In genomic region chr11:124739479-124740276, GRCh38 we compare ENCODE assay signal across 8 cellular contexts.
DNase-seq lines count a peak whose midpoint lies in the region; ATAC-seq and TF ChIP-seq lines count a peak whose summit lies in the region.

Gene NRGN, plus strand, starts transcription at chr11:124739942. Its CDS starts 143 bp downstream, at chr11:124740085.

- H3K79me2 ChIP-seq in OCI-LY1 (ENCODE audit: insufficient read depth, low read length) = no peaks in the 10 kb centered on the region

- no peak for TF ChIP-seq POLR2A in erythroblast (IDR thresholded peaks at IDR 0.05; ENCODE audit: low read length)

- H3K9ac ChIP-seq in HUES48 (ENCODE audit: low read depth, low read length) (no peak within 1 kb of the TSS), OCI-LY1 (ENCODE audit: low read length) (peak within 1 kb of the TSS; percentile 46; the same call in 1 of the 2 replicates), mucosa of rectum (ENCODE audit: low read depth in 1 of 2, low read length in 2 of 2) (peak within 1 kb of the TSS; percentile 32 to 43)

- peak; percentile 99 for ATAC-seq in GM21515 (IDR thresholded peaks at IDR 0.05; ENCODE audit: unreplicated experiment)

- peak within 1 kb of the TSS; percentile 55 for H3K4me3 ChIP-seq in HUES48 (ENCODE audit: low read depth, low read length)
- H3K4me3 ChIP-seq in OCI-LY1 (ENCODE audit: low read depth, low read length, poor library complexity, severe bottlenecking) = peak within 1 kb of the TSS; percentile 64
- H3K4me3 ChIP-seq in mucosa of rectum (ENCODE audit: low read length in 2 of 2) = peak within 1 kb of the TSS; percentile 56 to 69

- H3K4me2 ChIP-seq in OCI-LY1 (ENCODE audit: low read length) = peak within 1 kb of the TSS; percentile 76

- no peaks in the 10 kb centered on the region for H3K36me3 ChIP-seq in HUES48 (ENCODE audit: control insufficient read depth, insufficient read depth, low read length)
- no peaks in the 10 kb centered on the region for H3K36me3 ChIP-seq in OCI-LY1 (ENCODE audit: insufficient read depth, low read length)
- H3K36me3 ChIP-seq in mucosa of rectum (ENCODE audit: control insufficient read depth in 2 of 2, insufficient read depth in 2 of 2, low read length in 2 of 2) = no peaks in the 10 kb centered on the region

- H3K9me3 ChIP-seq in HUES48 (ENCODE audit: control insufficient read depth, insufficient read depth, low read length) (no peaks in the 10 kb centered on the region), OCI-LY1 (ENCODE audit: low read length) (no peaks in the 10 kb centered on the region), mucosa of rectum (ENCODE audit: control insufficient read depth in 2 of 2, low read length in 2 of 2) (no peaks in the 10 kb centered on the region)

- no peaks in the 10 kb centered on the region for H3K9me2 ChIP-seq in OCI-LY1 (ENCODE audit: low read depth, low read length)

- H3F3A ChIP-seq in OCI-LY1 (ENCODE audit: insufficient read depth, low read length) = no peaks in the 10 kb centered on the region

- peak; percentile 97 for DNase-seq in D341Med (ENCODE audit: low spot score)
- peak; percentile 70 for DNase-seq in activated T-cell treated with anti-CD3 and anti-CD28 coated beads for 4 hours
- DNase-seq in erythroblast (lab: John Stamatoyannopoulos, UW) = peak; percentile 85
- DNase-seq in stimulated activated CD8-positive, alpha-beta memory T cell treated with anti-CD3 and anti-CD28 coated beads, Interleukin-4, amount 100 ng/mL, for 24 hours (ENCODE audit: low read depth) = peak; percentile 76

- no peak within 1 kb of the TSS for H3K27ac ChIP-seq in HUES48 (ENCODE audit: low read depth, low read length)
- no peak within 1 kb of the TSS for H3K27ac ChIP-seq in OCI-LY1 (ENCODE audit: low read depth, low read length, poor library complexity, severe bottlenecking)
- no peak within 1 kb of the TSS for H3K27ac ChIP-seq in mucosa of rectum (ENCODE audit: low read depth in 2 of 2, low read length in 2 of 2)

- H3K4me1 ChIP-seq in HUES48 (ENCODE audit: control insufficient read depth, insufficient read depth, low read length) (0 out of 2 replicates have a peak, but pooled peaks cover 2% of the 10 kb centered on the region), OCI-LY1 (ENCODE audit: insufficient read depth, low read length, severe bottlenecking) (peaks cover 9% of the 10 kb centered on the region), mucosa of rectum (ENCODE audit: control insufficient read depth in 2 of 2, insufficient read depth in 2 of 2, low read length in 2 of 2) (peaks cover 10% of the 10 kb centered on the region in 2 donors)

- H3K27me3 ChIP-seq in HUES48 (ENCODE audit: control insufficient read depth, insufficient read depth, low read length) (peaks cover 97% of the 10 kb centered on the region), OCI-LY1 (ENCODE audit: insufficient read depth, low read length) (no peaks in the 10 kb centered on the region), mucosa of rectum (ENCODE audit: control insufficient read depth in 2 of 2, insufficient read depth in 2 of 2, low read length in 2 of 2) (peaks cover 0 to 10% of the 10 kb centered on the region in 2 donors)

- TF ChIP-seq CTCF in OCI-LY1 (IDR thresholded peaks at IDR 0.05; ENCODE audit: low read length) = no peak

- no peaks in the 10 kb centered on the region for H4K20me1 ChIP-seq in OCI-LY1 (ENCODE audit: insufficient read depth, low read length)

- H2AFZ ChIP-seq in OCI-LY1 (ENCODE audit: low read length) = no peak within 1 kb of the TSS
